Comparison of ENCODE assay signal across 27 cellular contexts in the genomic region with DNA sequence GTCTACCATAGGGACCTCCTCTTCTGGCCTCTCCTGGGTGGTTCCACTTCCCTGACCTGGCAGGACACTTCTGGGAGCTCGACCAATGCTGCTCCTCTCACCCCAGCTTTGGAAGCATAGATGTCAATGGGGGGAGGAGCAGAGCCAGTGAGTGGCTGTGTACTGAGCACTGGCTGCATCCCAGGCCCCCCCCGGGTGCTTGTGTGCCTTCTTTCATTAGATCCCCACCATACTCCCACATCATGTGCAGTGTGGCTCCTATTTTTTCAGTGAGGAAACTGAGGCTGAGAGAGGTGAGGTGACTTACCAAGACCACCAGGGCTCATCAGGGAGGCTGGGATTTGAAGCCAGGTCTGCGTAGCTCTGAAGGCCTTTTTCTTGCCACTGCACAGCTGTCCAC. TPM values are rescaled to one million over a fixed set of nuclear protein-coding genes. Genes with fewer than 3 reads are reported as not detected.
A peak's percentile ranks its signal among the peaks of the same experiment; 100 is the strongest.
DNase-seq lines count a peak whose midpoint lies in the region; ATAC-seq and TF ChIP-seq lines count a peak whose summit lies in the region.
"Had no signal": no experiment of that assay in that cellular context is flagged by ENCODE, and none has a peak within 500 bp of the region (broad histone marks: within the 10 kb centered on the region; RNA-seq: fewer than 3 reads in every experiment).

No MANE protein-coding gene starts in this region.

- peak overlapping the region; percentile 43 for H3K4me2 ChIP-seq in OCI-LY3 (ENCODE audit: low read length)
- no peak overlapping the region for H3K4me2 ChIP-seq in hepatocyte

- no peak for TF ChIP-seq CTCF in OCI-LY3 (IDR thresholded peaks at IDR 0.05; ENCODE audit: low read depth, low read length)
- no peak for TF ChIP-seq CTCF in hepatocyte (IDR thresholded peaks at IDR 0.05; ENCODE audit: poor library complexity)

- peak overlapping the region; percentile 63 to 64 for H3K4me3 Mint-ChIP-seq in stimulated activated naive B cell treated with anti-CD40 and anti-IgM and Interleukin-4, amounts not matched to agents 10 μg/mL and 1 μg/mL and 100 μg/mL, for 72 hours

- DNase-seq in activated CD8-positive, alpha-beta memory T cell treated with anti-CD3 and anti-CD28 coated beads for 24 hours = peak; percentile 53
- no peak for DNase-seq in activated CD8-positive, alpha-beta memory T cell treated with anti-CD3 and anti-CD28 coated beads, Interleukin-2, amount 50 U/mL, for 4 hours
- DNase-seq in islet precursor cell = peak; percentile 9
- no peak for DNase-seq in stimulated activated naive B cell treated with anti-CD40 and anti-IgM and Interleukin-4, amounts not matched to agents 10 μg/mL and 1 μg/mL and 100 μg/mL, for 72 hours
- no peak for DNase-seq in hepatocyte (ENCODE audit: low spot score)
- DNase-seq in NCI-H1092 treated with DMSO at 0.1 percent for 48 hours (lab: John Stamatoyannopoulos, UW) = no peak
- no peak for DNase-seq in T-helper 1 cell
- DNase-seq: activated CD4-positive, alpha-beta T cell treated with anti-CD3 and anti-CD28 coated beads, Interleukin-2, amount 50 U/mL, for 1 hour; activated gamma-delta T cell; activated T-cell treated with anti-CD3 and anti-CD28 coated beads, Interleukin-2, amount 50 U/mL, for 1 hour; BE2C; COR-L47; effector CD8-positive, alpha-beta T cell; foreskin keratinocyte; GOT3; left ventricle myocardium superior; NCI-H1436 treated with DMSO at 0.1 percent for 48 hours; NCI-H510A treated with DMSO at 0.1 percent for 48 hours; pancreas; WERI-Rb-1 had no signal

- no peak overlapping the region for H3K27ac ChIP-seq in OCI-LY3 (ENCODE audit: low read length)
- no peak overlapping the region for H3K27ac ChIP-seq in hepatocyte
- H3K27ac ChIP-seq: brain microvascular endothelial cell, foreskin keratinocyte, pancreas, upper lobe of left lung, WERI-Rb-1 had no signal

- H3K27me3 ChIP-seq in OCI-LY3 (ENCODE audit: low read depth, low read length) (peaks cover 14% of the 10 kb centered on the region), hepatocyte (no peaks in the 10 kb centered on the region)
- H3K27me3 ChIP-seq: BE2C, brain microvascular endothelial cell, foreskin keratinocyte, pancreas, upper lobe of left lung had no signal

- H3K4me1 ChIP-seq in OCI-LY3 (ENCODE audit: low read length) = peaks cover 47% of the 10 kb centered on the region
- H3K4me1 ChIP-seq in hepatocyte (ENCODE audit: insufficient read depth) = peaks cover 31% of the 10 kb centered on the region
- H3K4me1 ChIP-seq: foreskin keratinocyte, pancreas had no signal

- no peak overlapping the region for H3K9ac ChIP-seq in OCI-LY3 (ENCODE audit: low read length)

- H3K9me3 ChIP-seq in OCI-LY3 (ENCODE audit: insufficient read depth, low read length) = peaks cover 10% of the 10 kb centered on the region; the same call in 1 of the 2 replicates
- H3K9me3 ChIP-seq in hepatocyte (ENCODE audit: low read depth) = no peaks in the 10 kb centered on the region
- H3K9me3 ChIP-seq: BE2C, pancreas had no signal

- no peak overlapping the region for H2AFZ ChIP-seq in OCI-LY3 (ENCODE audit: low read depth, low read length)
- H2AFZ ChIP-seq in hepatocyte = no peak overlapping the region

- H3K79me2 ChIP-seq in OCI-LY3 (ENCODE audit: low read length) (no peaks in the 10 kb centered on the region), hepatocyte (no peaks in the 10 kb centered on the region)

- WGBS in hepatocyte (ENCODE audit: low lambda C conversion rate, missing lambda C conversion rate) = 93% methylated on average over 3 of the region's 3 CpGs

- H3K9me3 Mint-ChIP-seq in stimulated activated naive B cell treated with anti-CD40 and anti-IgM and Interleukin-4, amounts not matched to agents 10 μg/mL and 1 μg/mL and 100 μg/mL, for 72 hours = peaks cover 10 to 11% of the 10 kb centered on the region in 2 donors

- H4K20me1 ChIP-seq in OCI-LY3 (ENCODE audit: insufficient read depth, low read length) = no peaks in the 10 kb centered on the region
- H4K20me1 ChIP-seq in hepatocyte (ENCODE audit: insufficient read depth, poor library complexity, severe bottlenecking) = no peaks in the 10 kb centered on the region

- peak overlapping the region; percentile 99 for H3K27ac Mint-ChIP-seq in stimulated activated naive B cell treated with anti-CD40 and anti-IgM and Interleukin-4, amounts not matched to agents 10 μg/mL and 1 μg/mL and 100 μg/mL, for 72 hours

- H3K9me2 ChIP-seq in hepatocyte (replicated peaks; ENCODE audit: insufficient read depth) = no peaks in the 10 kb centered on the region

- H3K4me1 Mint-ChIP-seq in stimulated activated naive B cell treated with anti-CD40 and anti-IgM and Interleukin-4, amounts not matched to agents 10 μg/mL and 1 μg/mL and 100 μg/mL, for 72 hours = peaks cover 70 to 98% of the 10 kb centered on the region in 2 donors

- peaks cover 11% of the 10 kb centered on the region for H3K36me3 ChIP-seq in OCI-LY3 (replicated peaks; ENCODE audit: low read depth, low read length)
- H3K36me3 ChIP-seq in hepatocyte (replicated peaks; ENCODE audit: insufficient read depth, low read depth) = no peaks in the 10 kb centered on the region
- H3K36me3 ChIP-seq: BE2C, brain microvascular endothelial cell, pancreas, upper lobe of left lung, WERI-Rb-1 had no signal

- peaks cover 0 to 7% of the 10 kb centered on the region in 2 donors for H3K27me3 Mint-ChIP-seq in stimulated activated naive B cell treated with anti-CD40 and anti-IgM and Interleukin-4, amounts not matched to agents 10 μg/mL and 1 μg/mL and 100 μg/mL, for 72 hours

- peaks cover 36 to 74% of the 10 kb centered on the region in 2 donors for H3K36me3 Mint-ChIP-seq in stimulated activated naive B cell treated with anti-CD40 and anti-IgM and Interleukin-4, amounts not matched to agents 10 μg/mL and 1 μg/mL and 100 μg/mL, for 72 hours

- no peak for ATAC-seq in stimulated activated naive B cell treated with anti-CD40 and anti-IgM and Interleukin-4, amounts not matched to agents 10 μg/mL and 1 μg/mL and 100 μg/mL, for 72 hours (replicated peaks)
- ATAC-seq: esophagus mucosa, foreskin keratinocyte, K562, left ventricle myocardium superior, pancreas, right cardiac atrium had no signal

- H3K4me3 ChIP-seq in OCI-LY3 (ENCODE audit: low read length) = no peak overlapping the region
- H3K4me3 ChIP-seq in hepatocyte = no peak overlapping the region
- H3K4me3 ChIP-seq: K562, pancreas, upper lobe of left lung had no signal

RNA-seq across cellular contexts. Expression of a gene that starts 44.3 kb away (rescaled TPM):
- 14.7 and 25.5 TPM in 2 replicates for total RNA-seq in hepatocyte
- 75.2 and 80.4 TPM in 2 replicates for polyA plus RNA-seq in hepatocyte
- total RNA-seq: foreskin keratinocyte had no signal
- polyA plus RNA-seq: neural cell had no signal

Comparison
In these comparisons a context has a peak if more than half of its experiments do, and no peak if none do; other contexts are left out.
1. DNase-seq: peak in activated CD8-positive, alpha-beta memory T cell treated with anti-CD3 and anti-CD28 coated beads for 24 hours (single experiment) and islet precursor cell (single experiment); none in activated CD8-positive, alpha-beta memory T cell treated with anti-CD3 and anti-CD28 coated beads, Interleukin-2, amount 50 U/mL, for 4 hours (single experiment), stimulated activated naive B cell treated with anti-CD40 and anti-IgM and Interleukin-4, amounts not matched to agents 10 μg/mL and 1 μg/mL and 100 μg/mL, for 72 hours (single experiment), hepatocyte (single experiment), NCI-H1092 treated with DMSO at 0.1 percent for 48 hours (single experiment) and T-helper 1 cell (0 of 5).